9 cellular contexts compared by ENCODE assay signal in the genomic region with DNA sequence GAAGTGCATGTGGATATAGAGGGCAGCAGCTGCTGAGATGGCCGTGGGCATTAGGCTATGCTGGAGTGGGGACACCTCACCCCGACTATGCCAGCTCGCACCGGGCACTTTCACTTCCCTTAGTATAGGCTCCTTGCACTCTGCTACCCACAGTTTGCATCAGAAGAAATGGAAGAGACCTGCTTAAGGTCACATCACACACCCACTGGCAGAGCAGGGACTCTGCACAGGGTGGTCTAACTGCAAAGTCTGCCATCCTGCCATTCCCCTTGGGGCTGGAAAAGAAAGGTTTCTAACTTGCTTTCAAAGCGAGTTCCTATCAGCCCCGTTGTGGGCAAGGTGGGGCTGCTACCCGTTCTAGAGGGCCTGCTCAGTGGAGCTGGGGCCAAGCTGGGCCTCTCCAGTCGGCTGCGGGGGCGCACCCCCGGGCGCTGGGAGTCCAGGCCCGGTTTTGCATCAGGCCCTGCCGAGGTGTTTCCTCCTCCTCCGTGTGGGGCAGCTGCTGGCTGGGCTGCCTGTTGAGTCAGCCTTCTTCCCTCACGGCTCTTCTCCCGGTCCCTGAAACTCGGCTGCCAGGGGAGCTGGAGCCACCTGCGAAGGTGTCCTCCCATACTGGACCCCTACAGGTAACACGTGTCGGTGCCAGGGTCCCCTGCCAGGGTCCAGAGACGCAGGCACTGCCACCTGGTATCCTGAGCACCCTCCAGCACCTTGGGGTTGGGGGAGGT. TPM values are rescaled to one million over a fixed set of nuclear protein-coding genes. Genes with fewer than 3 reads are reported as not detected.
DNase-seq lines count a peak whose midpoint lies in the region; ATAC-seq and TF ChIP-seq lines count a peak whose summit lies in the region.
"Had no signal": no experiment of that assay in that cellular context is flagged by ENCODE, and none has a peak within 500 bp of the region (broad histone marks: within the 10 kb centered on the region; RNA-seq: fewer than 3 reads in every experiment).

A gene with protein sequence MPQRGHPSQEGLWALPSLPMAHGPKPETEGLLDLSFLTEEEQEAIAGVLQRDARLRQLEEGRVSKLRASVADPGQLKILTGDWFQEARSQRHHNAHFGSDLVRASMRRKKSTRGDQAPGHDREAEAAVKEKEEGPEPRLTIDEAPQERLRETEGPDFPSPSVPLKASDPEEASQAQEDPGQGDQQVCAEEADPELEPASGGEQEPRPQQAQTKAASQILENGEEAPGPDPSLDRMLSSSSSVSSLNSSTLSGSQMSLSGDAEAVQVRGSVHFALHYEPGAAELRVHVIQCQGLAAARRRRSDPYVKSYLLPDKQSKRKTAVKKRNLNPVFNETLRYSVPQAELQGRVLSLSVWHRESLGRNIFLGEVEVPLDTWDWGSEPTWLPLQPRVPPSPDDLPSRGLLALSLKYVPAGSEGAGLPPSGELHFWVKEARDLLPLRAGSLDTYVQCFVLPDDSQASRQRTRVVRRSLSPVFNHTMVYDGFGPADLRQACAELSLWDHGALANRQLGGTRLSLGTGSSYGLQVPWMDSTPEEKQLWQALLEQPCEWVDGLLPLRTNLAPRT (plus strand): TSS at position 498 of the 728 bp plus-strand sequence. CDS start 3,313 bp downstream, outside the sequence.

- peak within 1 kb of the TSS; percentile 84 for H3K4me3 Mint-ChIP-seq in activated CD8-positive, alpha-beta T cell treated with anti-CD3 and anti-CD28 coated beads for 36 hours

- no peaks in the 10 kb centered on the region for H3K4me1 ChIP-seq in endocrine pancreas (ENCODE audit: control insufficient read depth, insufficient read depth, low read length)
- H3K4me1 ChIP-seq in BE2C = no peaks in the 10 kb centered on the region
- H3K4me1 ChIP-seq: gastrocnemius medialis had no signal

- intact Hi-C loops in activated CD8-positive, alpha-beta T cell treated with anti-CD3 and anti-CD28 coated beads for 36 hours (cut with micrococcal nuclease) = loop anchor here (10.0 kb wide), 1 partner anchor 53 kb away; the partner anchor contains the start of gene GPR3

- DNase-seq in NOMO-1 (lab: John Stamatoyannopoulos, UW; ENCODE audit: unreplicated experiment in 2 of 2) = peak; percentile 78 to 83
- peak; percentile 85 for DNase-seq in activated CD8-positive, alpha-beta T cell treated with anti-CD3 and anti-CD28 coated beads for 36 hours
- peak; percentile 48 for DNase-seq in myocyte (ENCODE audit: low read depth)
- DNase-seq in BE2C = no peak
- DNase-seq: gastrocnemius medialis had no signal

- no peak for TF ChIP-seq CTCF in GM12875 (IDR thresholded peaks at IDR 0.05; ENCODE audit: borderline replicate concordance, insufficient read depth, low read depth, low read length)
- no peak for TF ChIP-seq CTCF in activated CD8-positive, alpha-beta T cell treated with anti-CD3 and anti-CD28 coated beads for 36 hours (IDR thresholded peaks at IDR 0.05)
- no peak for TF ChIP-seq CTCF in BE2C (IDR thresholded peaks at IDR 0.05; ENCODE audit: low read depth, low read length)

- CTCF ChIA-PET in activated CD8-positive, alpha-beta T cell treated with anti-CD3 and anti-CD28 coated beads for 36 hours (lab: Charles Lee) = interaction anchor here (0.8 to 8.1 kb wide), 15 partner anchors 9 to 344 kb away, joined by 3 to 91 read pairs (median 5); partner anchors contain the start of gene MAP3K6

- H3K9ac ChIP-seq in endocrine pancreas (ENCODE audit: control insufficient read depth, insufficient read depth, low read length) = peak within 1 kb of the TSS; percentile 73

- H3K27me3 ChIP-seq in endocrine pancreas (ENCODE audit: control insufficient read depth, insufficient read depth, low read length) (no peaks in the 10 kb centered on the region), BE2C (no peaks in the 10 kb centered on the region)

- peak; percentile 54 for ATAC-seq in HG03135 (IDR thresholded peaks at IDR 0.05; ENCODE audit: unreplicated experiment)
- ATAC-seq in activated CD8-positive, alpha-beta T cell treated with anti-CD3 and anti-CD28 coated beads for 36 hours = peak; percentile 70
- ATAC-seq in HG03520 (IDR thresholded peaks at IDR 0.05; ENCODE audit: unreplicated experiment) = no peak

- H3K36me3 Mint-ChIP-seq in activated CD8-positive, alpha-beta T cell treated with anti-CD3 and anti-CD28 coated beads for 36 hours (ENCODE audit: low read depth) = peaks cover 22% of the 10 kb centered on the region

- POLR2A ChIA-PET in activated CD8-positive, alpha-beta T cell treated with anti-CD3 and anti-CD28 coated beads for 36 hours (lab: Charles Lee) = interaction anchor here (0.9 to 6.1 kb wide), 13 partner anchors 9 to 321 kb away, joined by 3 to 61 read pairs (median 5); no protein-coding TSS in a partner anchor

- H3K4me3 ChIP-seq in GM12875 (ENCODE audit: low read depth, low read length) (peak within 1 kb of the TSS; percentile 50), endocrine pancreas (ENCODE audit: control insufficient read depth, insufficient read depth, low read length) (peak within 1 kb of the TSS; percentile 49), BE2C (ENCODE audit: low read depth, low read length) (no peak within 1 kb of the TSS)
- H3K4me3 ChIP-seq: gastrocnemius medialis had no signal

- H3K4me1 Mint-ChIP-seq in activated CD8-positive, alpha-beta T cell treated with anti-CD3 and anti-CD28 coated beads for 36 hours (ENCODE audit: low read depth) = peaks cover 39% of the 10 kb centered on the region

- H3K27me3 Mint-ChIP-seq in activated CD8-positive, alpha-beta T cell treated with anti-CD3 and anti-CD28 coated beads for 36 hours = no peaks in the 10 kb centered on the region

- H3K9me3 ChIP-seq in endocrine pancreas (ENCODE audit: control insufficient read depth, low read length) (no peaks in the 10 kb centered on the region), BE2C (no peaks in the 10 kb centered on the region)
- H3K9me3 ChIP-seq: gastrocnemius medialis had no signal

- H3K36me3 ChIP-seq in endocrine pancreas (ENCODE audit: control insufficient read depth, insufficient read depth, low read length) (no peaks in the 10 kb centered on the region), BE2C (no peaks in the 10 kb centered on the region)
- H3K36me3 ChIP-seq: gastrocnemius medialis had no signal

- no peaks in the 10 kb centered on the region for H3K9me3 Mint-ChIP-seq in activated CD8-positive, alpha-beta T cell treated with anti-CD3 and anti-CD28 coated beads for 36 hours

- H3K27ac Mint-ChIP-seq in activated CD8-positive, alpha-beta T cell treated with anti-CD3 and anti-CD28 coated beads for 36 hours = peak within 1 kb of the TSS; percentile 89

RNA-seq across cellular contexts. Expression of the gene that starts here (rescaled TPM):
- total RNA-seq in activated CD8-positive, alpha-beta T cell treated with anti-CD3 and anti-CD28 coated beads for 36 hours = 10 to 100 TPM; 77.7 to 80.6 TPM
- total RNA-seq in myocyte = 0.05 TPM in 1 of 2 replicates, not detected in the other
- polyA plus RNA-seq in myocyte (2012) = 0.20 TPM
- 0.88 TPM for polyA plus RNA-seq in BE2C (2012; ENCODE audit: insufficient read depth, insufficient read length, low read depth)

Comparison
In these comparisons a context has a peak if more than half of its experiments do, and no peak if none do; other contexts are left out.
1. RNA of the gene that starts here (total RNA-seq): 77.7 to 80.6 TPM in activated CD8-positive, alpha-beta T cell treated with anti-CD3 and anti-CD28 coated beads for 36 hours; 0.05 TPM in myocyte; every median in the first group is over 10 times any median in the second.
2. Peak in DNase-seq in myocyte; RNA of the gene not detected or under 1 TPM.